ENCODE assay signal across 8 cellular contexts in the genomic region with DNA sequence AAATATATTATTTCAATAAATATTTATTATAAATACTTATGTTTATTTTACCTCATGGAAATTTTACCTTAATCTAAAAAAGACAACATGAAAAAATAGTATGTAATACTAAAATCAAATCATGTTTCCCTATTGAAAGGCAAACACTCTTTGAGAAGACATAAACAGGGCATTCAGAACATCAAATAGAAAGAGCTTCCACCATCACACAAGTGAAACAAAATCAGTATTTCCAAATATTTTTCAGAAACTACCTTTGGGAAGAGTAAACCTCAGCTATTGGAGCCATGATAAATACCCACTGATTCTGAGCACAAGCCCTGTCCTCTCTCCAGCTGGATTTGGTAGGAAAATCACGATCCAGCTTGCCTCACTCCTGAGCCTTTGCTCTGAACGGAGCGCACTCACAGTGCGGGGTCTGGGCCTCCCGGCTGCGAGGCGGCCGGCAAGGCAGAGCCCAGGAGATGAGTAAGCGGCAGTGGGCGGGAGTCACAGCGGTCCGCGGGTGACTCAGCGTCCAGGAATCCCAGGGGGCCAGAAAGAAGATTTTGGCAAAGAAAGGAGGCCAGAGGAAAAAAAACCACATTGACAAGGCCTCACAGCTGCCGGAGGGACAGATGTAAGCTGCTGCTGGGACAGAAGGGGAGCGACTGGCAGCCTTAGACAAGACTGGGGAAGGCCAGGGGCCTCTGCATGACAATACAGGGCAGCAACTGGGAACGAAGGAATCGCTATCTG. TPM values are rescaled to one million over a fixed set of nuclear protein-coding genes. Genes with fewer than 3 reads are reported as not detected.
A peak's percentile ranks its signal among the peaks of the same experiment; 100 is the strongest.
DNase-seq lines count a peak whose midpoint lies in the region; ATAC-seq and TF ChIP-seq lines count a peak whose summit lies in the region.

No MANE protein-coding gene starts in this region.

- H3K4me3 ChIP-seq in AG04450 (ENCODE audit: low read depth, low read length): peak overlapping the region; percentile 55
- H3K4me3 ChIP-seq in NT2/D1 (ENCODE audit: insufficient read length, low read depth): no peak overlapping the region
- peak overlapping the region; percentile 16 for H3K4me3 ChIP-seq in brain microvascular endothelial cell (ENCODE audit: low read depth, low read length)
- peak overlapping the region; percentile 60 for H3K4me3 ChIP-seq in iPS-20b (ENCODE audit: low read length)

- no peaks in the 10 kb centered on the region for H3K9me3 ChIP-seq in AG04450 (ENCODE audit: control insufficient read depth, insufficient read depth, low read length)
- 0 out of 2 replicates have a peak, but pooled peaks cover 6% of the 10 kb centered on the region for H3K9me3 ChIP-seq in NT2/D1 (ENCODE audit: insufficient read depth, low read length)
- no peaks in the 10 kb centered on the region for H3K9me3 ChIP-seq in iPS-20b (ENCODE audit: insufficient read depth, low read depth, low read length)

- peak; percentile 93 for ATAC-seq in GM18861 (IDR thresholded peaks at IDR 0.05; ENCODE audit: unreplicated experiment)
- peak; percentile 94 for ATAC-seq in HG02973 (IDR thresholded peaks at IDR 0.05; ENCODE audit: unreplicated experiment)
- ATAC-seq in sciatic nerve: peak; percentile 99

- peak; percentile 94 for DNase-seq in AG04450 (ENCODE audit: low read depth, low spot score)
- peak; percentile 87 for DNase-seq in NT2/D1 (ENCODE audit: low read depth, low spot score)
- DNase-seq in brain microvascular endothelial cell: peak; percentile 96
- peak; percentile 89 for DNase-seq in sciatic nerve (ENCODE audit: low spot score)
- DNase-seq in COR-L47 (lab: John Stamatoyannopoulos, UW): no peak

- in situ Hi-C loops in brain microvascular endothelial cell (cut with HindIII; ENCODE audit: low pct_ligation_motif_present, low sequenced_read_pairs): no loop called here

- no peak for TF ChIP-seq CTCF in AG04450 (IDR thresholded peaks at IDR 0.05; ENCODE audit: low read depth, low read length)
- TF ChIP-seq CTCF in brain microvascular endothelial cell (IDR thresholded peaks at IDR 0.05; ENCODE audit: low read depth, low read length, missing control alignments): no peak

- H3K36me3 ChIP-seq in NT2/D1 (ENCODE audit: insufficient read depth, insufficient read length, low read length) (no peaks in the 10 kb centered on the region), brain microvascular endothelial cell (replicated peaks) (no peaks in the 10 kb centered on the region), iPS-20b (ENCODE audit: insufficient read depth, low read depth, low read length) (no peaks in the 10 kb centered on the region)

- intact Hi-C loops in sciatic nerve (cut with DNase I): no loop called here

- no peaks in the 10 kb centered on the region for H3K4me1 ChIP-seq in NT2/D1 (ENCODE audit: insufficient read depth, insufficient read length)
- H3K4me1 ChIP-seq in iPS-20b (ENCODE audit: insufficient read depth, low read length): peaks cover 19% of the 10 kb centered on the region

- POLR2A ChIA-PET in AG04450 (lab: Yijun Ruan, JAX): interaction anchor here (0.6 to 2.1 kb wide), 6 partner anchors 15 to 457 kb away, joined by 4 to 39 read pairs (median 5); a partner anchor contains a TSS

- CTCF ChIA-PET in AG04450 (lab: Charles Lee): interaction anchor here (1.0 to 2.6 kb wide), 6 partner anchors 14 to 249 kb away, joined by 3 to 10 read pairs (median 3); a partner anchor contains a TSS

- H3K9ac ChIP-seq in NT2/D1 (ENCODE audit: insufficient read length, low read depth): no peak overlapping the region
- H3K9ac ChIP-seq in iPS-20b (ENCODE audit: low read depth, low read length): peak overlapping the region; percentile 60; the same call in 1 of the 2 replicates

- H3K27me3 ChIP-seq in AG04450 (ENCODE audit: control insufficient read depth, insufficient read depth, low read length) (no peaks in the 10 kb centered on the region), NT2/D1 (ENCODE audit: insufficient read depth, insufficient read length) (no peaks in the 10 kb centered on the region), brain microvascular endothelial cell (replicated peaks) (no peaks in the 10 kb centered on the region), iPS-20b (ENCODE audit: insufficient read depth, low read length) (no peaks in the 10 kb centered on the region)

- peak overlapping the region; percentile 89 for H3K27ac ChIP-seq in AG04450 (ENCODE audit: low read depth, low read length)
- H3K27ac ChIP-seq in brain microvascular endothelial cell: peak overlapping the region; percentile 85
- H3K27ac ChIP-seq in iPS-20b (ENCODE audit: low read length): peak overlapping the region; percentile 18

RNA-seq across cellular contexts. Expression of a gene that starts 14.7 kb away (rescaled TPM):
- 1,739 and 2,093 TPM in 2 replicates for polyA plus RNA-seq in AG04450 (2011; rRNA removed)
- polyA minus RNA-seq in AG04450 (2011; rRNA and poly(A)+ RNA removed): 395 and 591 TPM in 2 replicates
- total RNA-seq in sciatic nerve: 280 TPM

RNA-seq across cellular contexts. Expression of a gene that starts 53.5 kb away (rescaled TPM):
- polyA plus RNA-seq in AG04450 (2011; rRNA removed): 6.0 and 7.4 TPM in 2 replicates
- 2.0 and 2.2 TPM in 2 replicates for polyA minus RNA-seq in AG04450 (2011; rRNA and poly(A)+ RNA removed)
- 3.7 TPM for total RNA-seq in sciatic nerve

Comparison
In these comparisons a context has a peak if more than half of its experiments do, and no peak if none do; other contexts are left out.
1. H3K27ac ChIP-seq: peak in every context shown above with its lines; median percentile 89 in AG04450; 85 in brain microvascular endothelial cell; 18 in iPS-20b.